ENCODE assay signal across 21 cellular contexts in genomic region chr5:168831438-168831837, GRCh38.
DNase-seq lines count a peak whose midpoint lies in the region; ATAC-seq, FAIRE-seq and TF ChIP-seq lines count a peak whose summit lies in the region.
"Had no signal": no experiment of that assay in that cellular context is flagged by ENCODE, and none has a peak within 500 bp of the region (broad histone marks: within the 10 kb centered on the region; RNA-seq: fewer than 3 reads in every experiment).

No MANE protein-coding gene starts in this region.

- H3K4me1 Mint-ChIP-seq in activated T-helper 2 cell treated with anti-CD3 and anti-CD28 coated beads, Interferon-gamma antibody, Interleukin-2, Interleukin-4, amounts not matched to agents 10 μg/mL and 5 μg/mL and 100 μg/mL, durations not matched to agents 14 hours and 24 hours and 36 hours (ENCODE audit: low read depth) = peaks cover 18% of the 10 kb centered on the region
- H3K4me1 Mint-ChIP-seq: B cell, IgD-negative memory B cell had no signal

- no peak for FAIRE-seq in H54 (lab: Jason Lieb, UNC)
- FAIRE-seq: GM12892, GM19239 had no signal

- peak overlapping the region; percentile 38 for H3K27ac Mint-ChIP-seq in activated T-helper 2 cell treated with anti-CD3 and anti-CD28 coated beads, Interferon-gamma antibody, Interleukin-2, Interleukin-4, amounts not matched to agents 10 μg/mL and 5 μg/mL and 100 μg/mL, durations not matched to agents 14 hours and 24 hours and 36 hours
- H3K27ac Mint-ChIP-seq: B cell; CD8-positive, alpha-beta T cell; IgD-negative memory B cell had no signal

- H3K9me3 Mint-ChIP-seq in activated T-helper 2 cell treated with anti-CD3 and anti-CD28 coated beads, Interferon-gamma antibody, Interleukin-2, Interleukin-4, amounts not matched to agents 10 μg/mL and 5 μg/mL and 100 μg/mL, durations not matched to agents 14 hours and 24 hours and 36 hours = no peaks in the 10 kb centered on the region
- H3K9me3 Mint-ChIP-seq: CD8-positive, alpha-beta T cell; IgD-negative memory B cell had no signal

- H3K36me3 Mint-ChIP-seq in activated T-helper 2 cell treated with anti-CD3 and anti-CD28 coated beads, Interferon-gamma antibody, Interleukin-2, Interleukin-4, amounts not matched to agents 10 μg/mL and 5 μg/mL and 100 μg/mL, durations not matched to agents 14 hours and 24 hours and 36 hours (ENCODE audit: low read depth) = peaks cover 10% of the 10 kb centered on the region
- H3K36me3 Mint-ChIP-seq: CD8-positive, alpha-beta T cell had no signal

- TF ChIP-seq POLR2A in H54 (IDR thresholded peaks at IDR 0.05; ENCODE audit: low read depth, low read length) = no peak

- DNase-seq in NCI-H748 (lab: John Stamatoyannopoulos, UW; ENCODE audit: unreplicated experiment) = peak; percentile 9
- DNase-seq in NCI-H748 treated with DMSO at 0.1 percent for 48 hours (lab: John Stamatoyannopoulos, UW) = no peak
- DNase-seq in NCI-H1694 treated with DMSO at 0.1 percent for 48 hours (lab: John Stamatoyannopoulos, UW) = peak; percentile 69
- DNase-seq in activated T-helper 2 cell treated with anti-CD3 and anti-CD28 coated beads, Interferon-gamma antibody, Interleukin-2, Interleukin-4, amounts not matched to agents 10 μg/mL and 5 μg/mL and 100 μg/mL, durations not matched to agents 14 hours and 24 hours and 36 hours (ENCODE audit: low spot score) = no peak
- DNase-seq in left ventricle myocardium superior = no peak
- DNase-seq in GOT3 (lab: John Stamatoyannopoulos, UW) = no peak
- DNase-seq in H54 (ENCODE audit: insufficient read length, low spot score) = no peak
- DNase-seq: Caco-2; CD8-positive, alpha-beta T cell; DMS79 treated with DMSO at 0.1 percent for 48 hours; MM.1S; NCI-H187; NCI-H2081 treated with DMSO at 0.1 percent for 48 hours; NCI-H446 treated with DMSO at 0.1 percent for 48 hours; NCI-H526; PC-9; SHP77 treated with DMSO at 0.1 percent for 48 hours had no signal

- H3K27me3 Mint-ChIP-seq in activated T-helper 2 cell treated with anti-CD3 and anti-CD28 coated beads, Interferon-gamma antibody, Interleukin-2, Interleukin-4, amounts not matched to agents 10 μg/mL and 5 μg/mL and 100 μg/mL, durations not matched to agents 14 hours and 24 hours and 36 hours (ENCODE audit: low read depth) = no peaks in the 10 kb centered on the region
- H3K27me3 Mint-ChIP-seq: B cell had no signal

- peak; percentile 59 for ATAC-seq in left ventricle myocardium superior
- ATAC-seq: CD8-positive, alpha-beta T cell had no signal

- no peak overlapping the region for H3K4me3 Mint-ChIP-seq in activated T-helper 2 cell treated with anti-CD3 and anti-CD28 coated beads, Interferon-gamma antibody, Interleukin-2, Interleukin-4, amounts not matched to agents 10 μg/mL and 5 μg/mL and 100 μg/mL, durations not matched to agents 14 hours and 24 hours and 36 hours (ENCODE audit: low read depth)
- H3K4me3 Mint-ChIP-seq: B cell; CD8-positive, alpha-beta T cell; IgD-negative memory B cell had no signal

- intact Hi-C loops in activated T-helper 2 cell treated with anti-CD3 and anti-CD28 coated beads, Interferon-gamma antibody, Interleukin-2, Interleukin-4, amounts not matched to agents 10 μg/mL and 5 μg/mL and 100 μg/mL, durations not matched to agents 14 hours and 24 hours and 36 hours (cut with micrococcal nuclease) = no loop called here
- intact Hi-C loops in left ventricle myocardium superior (cut with micrococcal nuclease) = no loop called here

Comparison
In these comparisons a context has a peak if more than half of its experiments do, and no peak if none do; other contexts are left out.
1. DNase-seq: peak in NCI-H748 (single experiment) and NCI-H1694 treated with DMSO at 0.1 percent for 48 hours (single experiment); none in NCI-H748 treated with DMSO at 0.1 percent for 48 hours (single experiment), activated T-helper 2 cell treated with anti-CD3 and anti-CD28 coated beads, Interferon-gamma antibody, Interleukin-2, Interleukin-4, amounts not matched to agents 10 μg/mL and 5 μg/mL and 100 μg/mL, durations not matched to agents 14 hours and 24 hours and 36 hours (single experiment), left ventricle myocardium superior (single experiment), GOT3 (single experiment) and H54 (single experiment).